Comparison of ENCODE assay signal across 15 cellular contexts in the genomic region with DNA sequence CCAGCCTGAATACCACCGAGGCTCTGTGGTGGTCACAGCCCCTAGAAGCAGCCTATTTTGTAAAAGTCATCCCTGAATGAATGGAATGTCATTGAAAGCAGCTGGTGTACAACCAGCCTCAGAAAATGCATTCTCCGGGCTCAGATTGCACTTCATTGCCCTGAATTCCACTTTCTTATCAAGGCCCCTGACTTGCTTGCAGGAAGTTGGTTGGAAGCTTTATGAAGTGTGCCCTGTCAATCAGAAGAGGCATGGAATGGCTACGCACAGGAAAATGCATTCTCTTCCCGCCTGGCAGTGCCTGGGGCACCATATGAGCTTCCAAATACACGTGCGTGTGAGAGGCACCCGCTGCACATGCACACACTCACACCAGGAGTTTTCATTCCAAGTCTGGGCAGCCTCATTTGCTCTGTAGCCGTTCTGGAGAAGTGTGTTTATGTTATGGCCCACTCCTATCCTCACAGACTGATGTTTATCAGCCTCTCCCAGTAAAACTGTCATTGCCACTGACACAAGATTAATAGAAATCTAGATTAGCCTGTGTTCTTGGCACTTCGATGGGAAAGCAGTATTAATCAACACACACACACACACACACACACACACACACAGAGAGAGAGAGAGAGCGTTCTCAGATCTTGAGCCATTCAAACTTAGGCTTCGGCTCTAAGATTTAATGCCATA.
DNase-seq lines count a peak whose midpoint lies in the region; ATAC-seq, FAIRE-seq and TF ChIP-seq lines count a peak whose summit lies in the region.
"Had no signal": no experiment of that assay in that cellular context is flagged by ENCODE, and none has a peak within 500 bp of the region (broad histone marks: within the 10 kb centered on the region; RNA-seq: fewer than 3 reads in every experiment).

No MANE protein-coding gene starts in this region.

- CTCF ChIA-PET in endothelial cell of umbilical vein (lab: Charles Lee) = interaction anchor here (0.8 to 1.6 kb wide), 3 partner anchors 16 to 370 kb away, joined by 3 to 7 read pairs (median 4); no protein-coding TSS in a partner anchor
- CTCF ChIA-PET in activated CD4-positive, alpha-beta memory T cell treated with anti-CD3 and anti-CD28 coated beads, Interleukin-2, amount 10 ng/mL, durations not matched to agents 7 days and 5 days (lab: Charles Lee) = no interaction called here

- H3K27ac ChIP-seq in right atrium auricular region (peak overlapping the region in 1 of 2 donors; percentile 43), endothelial cell of umbilical vein (ENCODE audit: insufficient read depth, low read depth, low read length) (no peak overlapping the region), mesenchymal stem cell (ENCODE audit: low read length, poor library complexity, severe bottlenecking) (peak overlapping the region; percentile 95), vagina (peak overlapping the region; percentile 42)
- H3K27ac ChIP-seq: tibial nerve had no signal

- H2BK15ac ChIP-seq in mesenchymal stem cell (ENCODE audit: low read depth, poor library complexity, severe bottlenecking) = no peak overlapping the region

- H3K36me3 Mint-ChIP-seq in activated CD4-positive, alpha-beta memory T cell treated with anti-CD3 and anti-CD28 coated beads, Interleukin-2, amount 10 ng/mL, durations not matched to agents 7 days and 5 days (ENCODE audit: low read depth) = no peaks in the 10 kb centered on the region
- H3K36me3 Mint-ChIP-seq: naive thymus-derived CD4-positive, alpha-beta T cell had no signal

- no peak for TF ChIP-seq CTCF in right atrium auricular region (IDR thresholded peaks at IDR 0.05)
- no peak for TF ChIP-seq CTCF in endothelial cell of umbilical vein (IDR thresholded peaks at IDR 0.05; ENCODE audit: extremely low read depth in 1 of 2, insufficient read depth in 1 of 2, low read depth in 1 of 2, low read length in 2 of 2)
- TF ChIP-seq CTCF in vagina (IDR thresholded peaks at IDR 0.05) = no peak

- H2AFZ ChIP-seq in endothelial cell of umbilical vein (ENCODE audit: low read depth, low read length) (peak overlapping the region; percentile 39), mesenchymal stem cell (ENCODE audit: low read depth, low read length) (no peak overlapping the region)

- dilution Hi-C loops in endothelial cell of umbilical vein (cut with MboI; ENCODE audit: extremely low pct_ligation_motif_present, low sequenced_read_pairs) = no loop called here

- H2AK5ac ChIP-seq in mesenchymal stem cell (ENCODE audit: low read length, severe bottlenecking) = peak overlapping the region; percentile 43

- H4K8ac ChIP-seq in mesenchymal stem cell (ENCODE audit: low read length) = peak overlapping the region; percentile 66

- no peak overlapping the region for H3K23ac ChIP-seq in mesenchymal stem cell (ENCODE audit: low read length in 2 of 2)

- no peak overlapping the region for H3K27ac Mint-ChIP-seq in activated CD4-positive, alpha-beta memory T cell treated with anti-CD3 and anti-CD28 coated beads, Interleukin-2, amount 10 ng/mL, durations not matched to agents 7 days and 5 days
- H3K27ac Mint-ChIP-seq: activated T-helper 17 cell treated with anti-CD3 and anti-CD28 coated beads, Interleukin-2, amount 50 U/mL, for 72 hours; naive thymus-derived CD4-positive, alpha-beta T cell had no signal

- H3K4me1 ChIP-seq in right atrium auricular region = peaks cover 0 to 23% of the 10 kb centered on the region in 2 donors
- H3K4me1 ChIP-seq in endothelial cell of umbilical vein (ENCODE audit: control insufficient read depth, extremely low read depth, insufficient read depth, low read length) = peaks cover 25% of the 10 kb centered on the region
- peaks cover 19% of the 10 kb centered on the region for H3K4me1 ChIP-seq in mesenchymal stem cell (ENCODE audit: control insufficient read depth, insufficient read depth, low read depth, low read length)
- H3K4me1 ChIP-seq in vagina = peaks cover 59% of the 10 kb centered on the region

- H4K91ac ChIP-seq in mesenchymal stem cell (ENCODE audit: low read length) = no peak overlapping the region

- intact Hi-C loops in Right ventricle myocardium inferior (cut with DNase I) = loop anchor here (5.0 to 10.0 kb wide), 2 partner anchors 130 to 253 kb away; no protein-coding TSS in a partner anchor
- intact Hi-C loops in endothelial cell of umbilical vein (cut with micrococcal nuclease) = loop anchor here (5.0 kb wide), 1 partner anchor 368 kb away; no protein-coding TSS in a partner anchor
- intact Hi-C loops in vagina (cut with DNase I) = no loop called here

- peak; percentile 43 for ATAC-seq in Right ventricle myocardium inferior
- ATAC-seq: activated T-helper 17 cell treated with anti-CD3 and anti-CD28 coated beads, Interleukin-2, amount 50 U/mL, for 72 hours; naive thymus-derived CD4-positive, alpha-beta T cell had no signal

- no peak overlapping the region for H3K4me3 Mint-ChIP-seq in activated CD4-positive, alpha-beta memory T cell treated with anti-CD3 and anti-CD28 coated beads, Interleukin-2, amount 10 ng/mL, durations not matched to agents 7 days and 5 days
- H3K4me3 Mint-ChIP-seq: activated T-helper 17 cell treated with anti-CD3 and anti-CD28 coated beads, Interleukin-2, amount 50 U/mL, for 72 hours; naive thymus-derived CD4-positive, alpha-beta T cell had no signal

- H2BK5ac ChIP-seq in mesenchymal stem cell (ENCODE audit: low read depth, low read length, poor library complexity, severe bottlenecking) = peak overlapping the region; percentile 63

- DNase-seq in Right ventricle myocardium inferior (ENCODE audit: missing footprints) (no peak), right atrium auricular region (ENCODE audit: low spot score) (no peak), endothelial cell of umbilical vein (ENCODE audit: low read depth, low spot score) (peak; percentile 87), mesenchymal stem cell (peak; percentile 92), vagina (ENCODE audit: extremely low spot score in 2 of 2) (peak; percentile 67 to 77), DMS79 (lab: John Stamatoyannopoulos, UW) (no peak), NOMO-1 (lab: John Stamatoyannopoulos, UW; ENCODE audit: unreplicated experiment in 2 of 2) (no peak)
- no peak for DNase-seq in activated CD4-positive, alpha-beta memory T cell treated with anti-CD3 and anti-CD28 coated beads, Interleukin-2, amount 10 ng/mL, durations not matched to agents 7 days and 5 days
- DNase-seq: cortex of kidney; hippocampal formation; naive thymus-derived CD4-positive, alpha-beta T cell; NCI-H187 treated with DMSO at 0.1 percent for 48 hours had no signal

- POLR2A ChIA-PET in endothelial cell of umbilical vein (lab: Charles Lee) = no interaction called here
- POLR2A ChIA-PET in activated CD4-positive, alpha-beta memory T cell treated with anti-CD3 and anti-CD28 coated beads, Interleukin-2, amount 10 ng/mL, durations not matched to agents 7 days and 5 days (lab: Charles Lee) = no interaction called here

- H3K9me3 ChIP-seq in right atrium auricular region = no peaks in the 10 kb centered on the region
- no peaks in the 10 kb centered on the region for H3K9me3 ChIP-seq in endothelial cell of umbilical vein (replicated peaks; ENCODE audit: control insufficient read depth, insufficient read depth, low read length)
- H3K9me3 ChIP-seq in mesenchymal stem cell (ENCODE audit: control insufficient read depth, low read length) = no peaks in the 10 kb centered on the region
- H3K9me3 ChIP-seq in vagina = no peaks in the 10 kb centered on the region
- H3K9me3 ChIP-seq: tibial nerve had no signal

- WGBS in mesenchymal stem cell = 16% methylated on average over 8 of the region's 11 CpGs

- H3K9me1 ChIP-seq in endothelial cell of umbilical vein (replicated peaks; ENCODE audit: control insufficient read depth, extremely low read depth, insufficient read depth, low read length) = no peaks in the 10 kb centered on the region

- TF ChIP-seq POLR2A in endothelial cell of umbilical vein (IDR thresholded peaks at IDR 0.05; ENCODE audit: low read depth, low read length) (peak; percentile 40), vagina (IDR thresholded peaks at IDR 0.05) (no peak)

- H3K4me2 ChIP-seq in endothelial cell of umbilical vein (ENCODE audit: insufficient read depth, low read length) = no peak overlapping the region
- H3K4me2 ChIP-seq in mesenchymal stem cell (ENCODE audit: low read length, poor library complexity, severe bottlenecking) = peak overlapping the region; percentile 15

- peak overlapping the region in 1 of 2 experiments; percentile 1 for H3K4ac ChIP-seq in mesenchymal stem cell (ENCODE audit: low read depth in 1 of 2, low read length in 2 of 2)

- peak overlapping the region in 1 of 2 experiments; percentile 17 for H2BK12ac ChIP-seq in mesenchymal stem cell (ENCODE audit: low read length in 2 of 2)

- peak overlapping the region; percentile 9 for H2BK120ac ChIP-seq in mesenchymal stem cell (ENCODE audit: low read depth, low read length)

- H3K4me3 ChIP-seq in right atrium auricular region (no peak overlapping the region), endothelial cell of umbilical vein (replicated peaks in 1 of 3; ENCODE audit: insufficient read depth in 1 of 3, low read depth in 1 of 3, low read length in 3 of 3) (no peak overlapping the region), mesenchymal stem cell (ENCODE audit: insufficient read depth in 1 of 2, low read depth in 1 of 2, low read length in 2 of 2) (no peak overlapping the region), vagina (no peak overlapping the region)
- H3K4me3 ChIP-seq: tibial nerve had no signal

- peaks cover 19% of the 10 kb centered on the region for H3K27me3 Mint-ChIP-seq in activated CD4-positive, alpha-beta memory T cell treated with anti-CD3 and anti-CD28 coated beads, Interleukin-2, amount 10 ng/mL, durations not matched to agents 7 days and 5 days

- BruUV-seq in endothelial cell of umbilical vein (replicated peaks; lab: Mats Ljungman, UMichigan) = no TSS peak

- H3K27me3 ChIP-seq in right atrium auricular region (no peaks in the 10 kb centered on the region), endothelial cell of umbilical vein (ENCODE audit: control insufficient read depth in 2 of 2, insufficient read depth in 2 of 2, low read length in 2 of 2) (no peaks in the 10 kb centered on the region), mesenchymal stem cell (ENCODE audit: control insufficient read depth in 1 of 2, insufficient read depth in 1 of 2, low read length in 2 of 2) (no peaks in the 10 kb centered on the region), vagina (no peaks in the 10 kb centered on the region)
- H3K27me3 ChIP-seq: tibial nerve had no signal

- no peaks in the 10 kb centered on the region for H3K9me3 Mint-ChIP-seq in activated CD4-positive, alpha-beta memory T cell treated with anti-CD3 and anti-CD28 coated beads, Interleukin-2, amount 10 ng/mL, durations not matched to agents 7 days and 5 days
- H3K9me3 Mint-ChIP-seq: activated T-helper 17 cell treated with anti-CD3 and anti-CD28 coated beads, Interleukin-2, amount 50 U/mL, for 72 hours had no signal

- H3K14ac ChIP-seq in mesenchymal stem cell (ENCODE audit: low read length in 2 of 2) = no peak overlapping the region

- peaks cover 40% of the 10 kb centered on the region for H3K79me1 ChIP-seq in mesenchymal stem cell (replicated peaks; ENCODE audit: low read length, poor library complexity, severe bottlenecking)

- no peaks in the 10 kb centered on the region for H3K4me1 Mint-ChIP-seq in activated CD4-positive, alpha-beta memory T cell treated with anti-CD3 and anti-CD28 coated beads, Interleukin-2, amount 10 ng/mL, durations not matched to agents 7 days and 5 days
- H3K4me1 Mint-ChIP-seq: naive thymus-derived CD4-positive, alpha-beta T cell had no signal

- peak; percentile 81 for FAIRE-seq in endothelial cell of umbilical vein (lab: Jason Lieb, UNC)
- FAIRE-seq: A204.1 had no signal

- H3K79me2 ChIP-seq in endothelial cell of umbilical vein (ENCODE audit: control insufficient read depth, insufficient read depth, low read length) = no peaks in the 10 kb centered on the region

- peak overlapping the region; percentile 35 to 40 for H3K18ac ChIP-seq in mesenchymal stem cell (ENCODE audit: low read depth in 1 of 2, low read length in 2 of 2)

- H4K20me1 ChIP-seq in endothelial cell of umbilical vein (replicated peaks; ENCODE audit: control insufficient read depth, extremely low read depth, insufficient read depth, low read length) = no peaks in the 10 kb centered on the region

- peaks cover 36% of the 10 kb centered on the region for H3K36me3 ChIP-seq in right atrium auricular region
- peaks cover 4 to 28% of the 10 kb centered on the region in 2 experiments for H3K36me3 ChIP-seq in endothelial cell of umbilical vein (ENCODE audit: control insufficient read depth in 2 of 2, extremely low read depth in 1 of 2, insufficient read depth in 2 of 2, low read length in 2 of 2)
- peaks cover 3 to 33% of the 10 kb centered on the region in 2 experiments for H3K36me3 ChIP-seq in mesenchymal stem cell (ENCODE audit: control insufficient read depth in 1 of 2, insufficient read depth in 2 of 2, low read depth in 1 of 2, low read length in 2 of 2)
- peaks cover 0 to 15% of the 10 kb centered on the region in 2 donors for H3K36me3 ChIP-seq in vagina

- H3K9ac ChIP-seq in endothelial cell of umbilical vein (replicated peaks; ENCODE audit: extremely low read depth, insufficient read depth, low read length) (no peak overlapping the region), mesenchymal stem cell (ENCODE audit: low read length) (no peak overlapping the region)

Comparison
In these comparisons a context has a peak if more than half of its experiments do, and no peak if none do; other contexts are left out.
1. DNase-seq: peak in endothelial cell of umbilical vein (single experiment), mesenchymal stem cell (single experiment) and vagina (2 of 2); none in Right ventricle myocardium inferior (single experiment), right atrium auricular region (single experiment), activated CD4-positive, alpha-beta memory T cell treated with anti-CD3 and anti-CD28 coated beads, Interleukin-2, amount 10 ng/mL, durations not matched to agents 7 days and 5 days (single experiment), DMS79 (single experiment) and NOMO-1 (0 of 2).